ENCODE assay signal across 1 cellular context in genomic region chr2:202911513-202912341, GRCh38.
TF ChIP-seq lines count a peak whose summit lies in the region.

Gene CARF (plus strand): TSS chr2:202912275. CDS start chr2:202941903, 29,628 bp downstream.
Gene WDR12 (minus strand): TSS chr2:202911673. CDS start chr2:202911476, 197 bp downstream.

TF ChIP-seq in HepG2, 621 proteins besides CTCF, POLR2A, EP300 and RAD21 (continued from another document and continues in another):
- 0 out of 2 replicates have a peak, but pooled peaks have one; percentile 41 for TF ChIP-seq ZNF75D (CRISPR knock-in tag; IDR thresholded peaks at IDR 0.05; ENCODE audit: borderline replicate concordance)
- TF ChIP-seq MLX (CRISPR knock-in tag; IDR thresholded peaks at IDR 0.05), result no peak
- TF ChIP-seq ZNF282 (IDR thresholded peaks at IDR 0.05; ENCODE audit: partially characterized antibody), result no peak
- TF ChIP-seq ZSCAN20 (CRISPR knock-in tag; IDR thresholded peaks at IDR 0.05; ENCODE audit: borderline replicate concordance), result no peak
- TF ChIP-seq HOXA3 (CRISPR knock-in tag; IDR thresholded peaks at IDR 0.05), result peak; percentile 68
- no peak for TF ChIP-seq ZNF691 (CRISPR knock-in tag; IDR thresholded peaks at IDR 0.05; ENCODE audit: borderline replicate concordance, low read depth)
- 0 out of 4 replicates have a peak, but pooled peaks of 1 of the 2 experiments have one; percentile 25 for TF ChIP-seq KLF16 (CRISPR knock-in tag; IDR thresholded peaks at IDR 0.05)
- TF ChIP-seq TFDP1 (CRISPR knock-in tag; IDR thresholded peaks at IDR 0.05; ENCODE audit: borderline replicate concordance), result peak; percentile 44; the same call in 1 of the 2 replicates
- no peak; the same call in none of the 2 replicates for TF ChIP-seq SOX5 (CRISPR knock-in tag; IDR thresholded peaks at IDR 0.05; ENCODE audit: borderline replicate concordance)
- TF ChIP-seq TBP (CRISPR knock-in tag; IDR thresholded peaks at IDR 0.05), result no peak
- TF ChIP-seq REL (CRISPR knock-in tag; conservative IDR thresholded peaks at IDR 0.05), result no peak
- no peak for TF ChIP-seq PHF5A (CRISPR knock-in tag; IDR thresholded peaks at IDR 0.05; ENCODE audit: low read depth, unreplicated experiment)
- no peak; the same call in 1 of the 2 replicates for TF ChIP-seq CREBL2 (CRISPR knock-in tag; IDR thresholded peaks at IDR 0.05; ENCODE audit: borderline replicate concordance)
- peak; percentile 17; the same call in 1 of the 2 replicates for TF ChIP-seq CREB1 (IDR thresholded peaks at IDR 0.05)
- TF ChIP-seq CREB1 (CRISPR knock-in tag; IDR thresholded peaks at IDR 0.05), result peak; percentile 81
- TF ChIP-seq JUND (CRISPR knock-in tag; IDR thresholded peaks at IDR 0.05), result no peak
- TF ChIP-seq FOSL1 (CRISPR knock-in tag; IDR thresholded peaks at IDR 0.05; ENCODE audit: borderline replicate concordance), result no peak
- TF ChIP-seq ZMYM3 (CRISPR knock-in tag; IDR thresholded peaks at IDR 0.05), result 0 out of 2 replicates have a peak, but pooled peaks have one; percentile 47
- TF ChIP-seq ZNF790 (CRISPR knock-in tag; IDR thresholded peaks at IDR 0.05; ENCODE audit: borderline replicate concordance), result no peak; the same call in 1 of the 2 replicates
- no peak for TF ChIP-seq ZFP41 (CRISPR knock-in tag; IDR thresholded peaks at IDR 0.05; ENCODE audit: borderline replicate concordance)
- TF ChIP-seq ZNF556 (CRISPR knock-in tag; IDR thresholded peaks at IDR 0.05; ENCODE audit: borderline replicate concordance), result no peak
- peak; percentile 82; the same call in 1 of the 2 replicates for TF ChIP-seq ZNF138 (CRISPR knock-in tag; IDR thresholded peaks at IDR 0.05; ENCODE audit: low read depth)
- TF ChIP-seq TFDP2 (CRISPR knock-in tag; IDR thresholded peaks at IDR 0.05), result peak; percentile 63; the same call in 1 of the 2 replicates
- no peak for TF ChIP-seq ZNF264 (CRISPR knock-in tag; IDR thresholded peaks at IDR 0.05)
- TF ChIP-seq KDM5B (CRISPR knock-in tag; IDR thresholded peaks at IDR 0.05; ENCODE audit: borderline replicate concordance), result no peak
- no peak for TF ChIP-seq U2AF1 (optimal IDR thresholded peaks at IDR 0.05; ENCODE audit: low read depth, low read length)
- no peak; the same call in 1 of the 2 replicates for TF ChIP-seq MEIS2 (CRISPR knock-in tag; IDR thresholded peaks at IDR 0.05)
- peak; percentile 91; the same call in 1 of the 2 replicates for TF ChIP-seq ZNF558 (CRISPR knock-in tag; IDR thresholded peaks at IDR 0.05; ENCODE audit: borderline replicate concordance)
- no peak for TF ChIP-seq ZNF891 (CRISPR knock-in tag; IDR thresholded peaks at IDR 0.05)
- peak; percentile 49 for TF ChIP-seq PAXIP1 (CRISPR knock-in tag; conservative IDR thresholded peaks at IDR 0.05)
- no peak for TF ChIP-seq NCOA5 (CRISPR knock-in tag; IDR thresholded peaks at IDR 0.05)
- peak; percentile 63 for TF ChIP-seq SPEN (CRISPR knock-in tag; IDR thresholded peaks at IDR 0.05; ENCODE audit: low read depth)
- 0 out of 2 replicates have a peak, but pooled peaks have one; percentile 24 for TF ChIP-seq ZNF160 (CRISPR knock-in tag; IDR thresholded peaks at IDR 0.05)
- TF ChIP-seq NCOR1 (IDR thresholded peaks at IDR 0.05; ENCODE audit: borderline replicate concordance, low read length), result no peak
- no peak for TF ChIP-seq ZNF776 (CRISPR knock-in tag; IDR thresholded peaks at IDR 0.05)
- no peak for TF ChIP-seq ZNF281 (CRISPR knock-in tag; IDR thresholded peaks at IDR 0.05; ENCODE audit: borderline replicate concordance)
- peak; percentile 79; the same call in 1 of the 2 replicates for TF ChIP-seq MXD1 (CRISPR knock-in tag; IDR thresholded peaks at IDR 0.05)
- TF ChIP-seq MED13 (CRISPR knock-in tag; IDR thresholded peaks at IDR 0.05), result no peak
- TF ChIP-seq PAX8 (CRISPR knock-in tag; IDR thresholded peaks at IDR 0.05; ENCODE audit: borderline replicate concordance), result 0 out of 2 replicates have a peak, but pooled peaks have one; percentile 55
- 0 out of 2 replicates have a peak, but pooled peaks have one; percentile 70 for TF ChIP-seq ZNF83 (CRISPR knock-in tag; IDR thresholded peaks at IDR 0.05; ENCODE audit: borderline replicate concordance)
- no peak for TF ChIP-seq ZC3H4 (CRISPR knock-in tag; IDR thresholded peaks at IDR 0.05; ENCODE audit: borderline replicate concordance)
- TF ChIP-seq NCOA2 (CRISPR knock-in tag; IDR thresholded peaks at IDR 0.05), result no peak; the same call in 1 of the 2 replicates
- TF ChIP-seq TERF1 (CRISPR knock-in tag; IDR thresholded peaks at IDR 0.05), result no peak
- TF ChIP-seq ZKSCAN1 (IDR thresholded peaks at IDR 0.05; ENCODE audit: low read length), result peak; percentile 45; the same call in 1 of the 2 replicates
- no peak; the same call in 1 of the 2 replicates for TF ChIP-seq ZNF839 (CRISPR knock-in tag; IDR thresholded peaks at IDR 0.05; ENCODE audit: borderline replicate concordance)
- TF ChIP-seq MXD3 (CRISPR knock-in tag; IDR thresholded peaks at IDR 0.05), result peak; percentile 51; the same call in 1 of the 2 replicates
- peak; percentile 61; the same call in 1 of the 2 replicates for TF ChIP-seq ZFY (CRISPR knock-in tag; IDR thresholded peaks at IDR 0.05)
- TF ChIP-seq EZH2 (conservative IDR thresholded peaks at IDR 0.05; ENCODE audit: low read depth, low read length), result no peak
- TF ChIP-seq HNRNPL (IDR thresholded peaks at IDR 0.05; ENCODE audit: low read depth, low read length), result no peak
